In the genomic region with DNA sequence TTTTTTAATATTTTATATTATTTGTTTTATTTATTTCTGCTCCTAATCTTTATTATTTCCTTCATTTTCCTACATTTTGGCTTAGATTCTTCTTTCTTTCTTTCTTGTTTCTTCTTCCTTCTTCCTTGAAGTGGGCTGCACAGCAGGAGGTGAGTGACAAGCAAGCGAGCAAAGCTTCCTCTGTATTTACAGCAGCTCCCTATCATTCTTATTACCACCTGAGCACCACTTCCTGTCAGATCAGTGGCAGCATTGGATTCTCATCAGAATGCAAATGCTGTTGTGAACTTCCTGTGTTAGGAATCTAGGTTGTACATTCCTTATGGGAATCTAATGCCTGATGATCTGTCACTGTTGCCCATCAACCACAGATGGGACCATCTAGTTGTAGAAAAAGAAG, we compare ENCODE assay signal across 18 cellular contexts.
A peak's percentile ranks its signal among the peaks of the same experiment; 100 is the strongest.
DNase-seq lines count a peak whose midpoint lies in the region; ATAC-seq and TF ChIP-seq lines count a peak whose summit lies in the region.
"Had no signal": no experiment of that assay in that cellular context is flagged by ENCODE, and none has a peak within 500 bp of the region (broad histone marks: within the 10 kb centered on the region; RNA-seq: fewer than 3 reads in every experiment).

No MANE protein-coding gene starts in this region.

- no peaks in the 10 kb centered on the region for H3F3A ChIP-seq in GM23338 (replicated peaks; ENCODE audit: low read depth)

- H3K4me2 ChIP-seq in GM23338, result no peak overlapping the region
- H3K4me2 ChIP-seq: BLaER1 treated with 17β-estradiol and CSF1 and Interleukin-3, amounts not matched to agents 10 nM and 100 nM had no signal

- peaks cover 12% of the 10 kb centered on the region for H3K9me3 Mint-ChIP-seq in GM23338
- H3K9me3 Mint-ChIP-seq in CD8-positive, alpha-beta T cell, result peaks cover 16% of the 10 kb centered on the region

- CTCF ChIA-PET in CD8-positive, alpha-beta T cell (lab: Charles Lee), result no interaction called here

- H2AFZ ChIP-seq in GM23338, result no peak overlapping the region

- DNase-seq in CMK (ENCODE audit: low read depth) (peak; percentile 39), GM23338 (ENCODE audit: low spot score) (peak; percentile 39), NCI-H69 (lab: John Stamatoyannopoulos, UW) (peak; percentile 53), iPS DF 19.7 (ENCODE audit: low read depth, low spot score) (peak; percentile 33), left ventricle myocardium superior (no peak), RPMI8226 (no peak)
- no peak for DNase-seq in CD8-positive, alpha-beta T cell
- DNase-seq: 8988T; ACHN; CD4-positive, CD25-positive, alpha-beta regulatory T cell; DMS153; HCEC 1CT; HFFc6; KG1 had no signal

- TF ChIP-seq CTCF in GM23338 (conservative IDR thresholded peaks at IDR 0.05; ENCODE audit: low read depth in 2 of 2), result no peak
- TF ChIP-seq CTCF in CD8-positive, alpha-beta T cell (IDR thresholded peaks at IDR 0.05), result no peak

- H3K27ac ChIP-seq in GM23338 (ENCODE audit: low read depth), result no peak overlapping the region
- H3K27ac ChIP-seq in CD8-positive, alpha-beta T cell (ENCODE audit: low read depth, low read length), result no peak overlapping the region
- H3K27ac ChIP-seq: BLaER1 treated with 17β-estradiol and CSF1 and Interleukin-3, amounts not matched to agents 10 nM and 100 nM; HL-60 had no signal

- no peaks in the 10 kb centered on the region for H3K27me3 ChIP-seq in GM23338 (ENCODE audit: insufficient read depth)
- no peaks in the 10 kb centered on the region for H3K27me3 ChIP-seq in CD8-positive, alpha-beta T cell (ENCODE audit: insufficient read depth, low read length)
- H3K27me3 ChIP-seq: BLaER1 treated with 17β-estradiol and CSF1 and Interleukin-3, amounts not matched to agents 10 nM and 100 nM had no signal

- peaks cover 10% of the 10 kb centered on the region for H3K36me3 Mint-ChIP-seq in GM23338 (ENCODE audit: low read depth)
- no peaks in the 10 kb centered on the region for H3K36me3 Mint-ChIP-seq in CD8-positive, alpha-beta T cell
- H3K36me3 Mint-ChIP-seq: CD4-positive, CD25-positive, alpha-beta regulatory T cell; IgD-negative memory B cell had no signal

- no peak overlapping the region for H3K4me3 Mint-ChIP-seq in GM23338
- no peak overlapping the region for H3K4me3 Mint-ChIP-seq in CD8-positive, alpha-beta T cell
- H3K4me3 Mint-ChIP-seq: CD4-positive, CD25-positive, alpha-beta regulatory T cell; HFFc6; IgD-negative memory B cell had no signal

- H3K9me3 ChIP-seq in CD8-positive, alpha-beta T cell (ENCODE audit: low read length), result no peaks in the 10 kb centered on the region

- H3K36me3 ChIP-seq in GM23338 (ENCODE audit: insufficient read depth), result peaks cover under 1% of the 10 kb centered on the region; the same call in 1 of the 2 replicates
- H3K36me3 ChIP-seq in CD8-positive, alpha-beta T cell (ENCODE audit: insufficient read depth, low read length), result no peaks in the 10 kb centered on the region
- H3K36me3 ChIP-seq: BLaER1 treated with 17β-estradiol and CSF1 and Interleukin-3, amounts not matched to agents 10 nM and 100 nM had no signal

- H3K79me2 ChIP-seq in GM23338 (replicated peaks; ENCODE audit: insufficient read depth), result no peaks in the 10 kb centered on the region

- no peak overlapping the region for H3K27ac Mint-ChIP-seq in GM23338
- H3K27ac Mint-ChIP-seq in CD8-positive, alpha-beta T cell, result no peak overlapping the region
- H3K27ac Mint-ChIP-seq: CD4-positive, CD25-positive, alpha-beta regulatory T cell; HFFc6; IgD-negative memory B cell had no signal

- H3K4me1 ChIP-seq in GM23338 (ENCODE audit: insufficient read depth), result peaks cover 8% of the 10 kb centered on the region
- H3K4me1 ChIP-seq in CD8-positive, alpha-beta T cell (ENCODE audit: insufficient read depth, low read length), result no peaks in the 10 kb centered on the region
- H3K4me1 ChIP-seq: BLaER1 treated with 17β-estradiol and CSF1 and Interleukin-3, amounts not matched to agents 10 nM and 100 nM had no signal

- H3K4me3 ChIP-seq in GM23338, result no peak overlapping the region
- no peak overlapping the region for H3K4me3 ChIP-seq in CD8-positive, alpha-beta T cell (ENCODE audit: low read depth, low read length)
- H3K4me3 ChIP-seq: BLaER1 treated with 17β-estradiol and CSF1 and Interleukin-3, amounts not matched to agents 10 nM and 100 nM had no signal

- peaks cover 4% of the 10 kb centered on the region for H3K4me1 Mint-ChIP-seq in GM23338
- no peaks in the 10 kb centered on the region for H3K4me1 Mint-ChIP-seq in CD8-positive, alpha-beta T cell (ENCODE audit: low read depth)
- H3K4me1 Mint-ChIP-seq: CD4-positive, CD25-positive, alpha-beta regulatory T cell; IgD-negative memory B cell had no signal

- H3K9me2 ChIP-seq in GM23338 (ENCODE audit: insufficient read depth), result peaks cover 5% of the 10 kb centered on the region; the same call in 1 of the 2 replicates

- ATAC-seq in GM23338, result no peak
- no peak for ATAC-seq in left ventricle myocardium superior
- no peak for ATAC-seq in HG02840 (IDR thresholded peaks at IDR 0.05; ENCODE audit: low FRiP score, unreplicated experiment)
- no peak for ATAC-seq in CD8-positive, alpha-beta T cell

- no peaks in the 10 kb centered on the region for H3K27me3 Mint-ChIP-seq in GM23338 (ENCODE audit: insufficient read depth, low read depth, poor library complexity)
- no peaks in the 10 kb centered on the region for H3K27me3 Mint-ChIP-seq in CD8-positive, alpha-beta T cell (ENCODE audit: low read depth)
- H3K27me3 Mint-ChIP-seq: CD4-positive, CD25-positive, alpha-beta regulatory T cell; IgD-negative memory B cell had no signal

- no peaks in the 10 kb centered on the region for H4K20me1 ChIP-seq in GM23338 (replicated peaks; ENCODE audit: insufficient read depth)
- H4K20me1 ChIP-seq: BLaER1 treated with 17β-estradiol and CSF1 and Interleukin-3, amounts not matched to agents 10 nM and 100 nM had no signal

- intact Hi-C loops in left ventricle myocardium superior (cut with micrococcal nuclease), result no loop called here
- intact Hi-C loops in CD8-positive, alpha-beta T cell (cut with DNase I, micrococcal nuclease), result no loop called here

- POLR2A ChIA-PET in CD8-positive, alpha-beta T cell (lab: Charles Lee), result no interaction called here

TF ChIP-seq in GM23338, 12 proteins besides CTCF, POLR2A, EP300 and RAD21:
- TF ChIP-seq ZNF114 (CRISPR knock-in tag; IDR thresholded peaks at IDR 0.05) (no peak), EZH2phosphoT487 (IDR thresholded peaks at IDR 0.05; ENCODE audit: unreplicated experiment) (no peak), POLR2AphosphoS5 (IDR thresholded peaks at IDR 0.05; ENCODE audit: low read depth) (no peak)
- TF ChIP-seq, protein P1, sequence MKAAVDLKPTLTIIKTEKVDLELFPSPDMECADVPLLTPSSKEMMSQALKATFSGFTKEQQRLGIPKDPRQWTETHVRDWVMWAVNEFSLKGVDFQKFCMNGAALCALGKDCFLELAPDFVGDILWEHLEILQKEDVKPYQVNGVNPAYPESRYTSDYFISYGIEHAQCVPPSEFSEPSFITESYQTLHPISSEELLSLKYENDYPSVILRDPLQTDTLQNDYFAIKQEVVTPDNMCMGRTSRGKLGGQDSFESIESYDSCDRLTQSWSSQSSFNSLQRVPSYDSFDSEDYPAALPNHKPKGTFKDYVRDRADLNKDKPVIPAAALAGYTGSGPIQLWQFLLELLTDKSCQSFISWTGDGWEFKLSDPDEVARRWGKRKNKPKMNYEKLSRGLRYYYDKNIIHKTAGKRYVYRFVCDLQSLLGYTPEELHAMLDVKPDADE (IDR thresholded peaks at IDR 0.05), result 0 out of 2 replicates have a peak, but pooled peaks have one; percentile 32

Comparison
In these comparisons a context has a peak if more than half of its experiments do, and no peak if none do; other contexts are left out.
1. DNase-seq: peak in CMK (single experiment), GM23338 (single experiment), NCI-H69 (single experiment) and iPS DF 19.7 (single experiment); none in left ventricle myocardium superior (single experiment), RPMI8226 (single experiment) and CD8-positive, alpha-beta T cell (0 of 7).